In the genomic region with DNA sequence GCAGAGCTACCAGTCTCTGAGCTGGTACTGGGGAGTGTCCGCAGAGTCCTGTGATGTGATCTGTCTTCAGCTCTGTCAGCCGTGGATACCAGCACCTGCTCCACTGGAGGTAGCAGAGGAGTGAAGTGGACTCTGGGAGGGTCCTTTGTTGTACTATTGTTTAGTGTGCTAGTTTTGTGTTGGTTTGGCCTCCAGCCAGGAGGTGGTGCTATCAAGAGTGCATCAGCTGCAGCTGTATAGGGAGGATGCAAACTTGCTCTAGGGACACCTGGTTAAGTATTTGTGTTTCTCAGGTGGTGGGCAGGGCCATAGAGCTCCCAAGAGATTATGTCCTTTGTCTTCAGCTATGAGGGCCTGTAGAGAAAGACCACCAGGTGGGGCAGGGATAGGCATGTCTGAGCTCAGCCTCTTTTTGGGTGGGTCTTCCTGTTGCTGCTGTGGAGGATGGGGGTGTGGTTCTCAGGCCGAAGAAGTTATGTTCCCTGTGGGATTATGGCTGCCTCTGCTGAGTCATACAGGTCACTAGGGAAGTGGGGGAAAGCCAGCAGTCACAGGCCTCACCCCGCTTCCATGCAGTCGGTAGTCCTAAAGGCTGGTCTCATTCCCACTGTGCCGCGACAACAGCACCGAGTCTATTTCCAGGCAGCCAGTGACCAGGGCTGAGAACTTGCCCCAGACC, we compare ENCODE assay signal across 13 cellular contexts.
A peak's percentile ranks its signal among the peaks of the same experiment; 100 is the strongest.
DNase-seq lines count a peak whose midpoint lies in the region; ATAC-seq lines count a peak whose summit lies in the region.
"Had no signal": no experiment of that assay in that cellular context is flagged by ENCODE, and none has a peak within 500 bp of the region (broad histone marks: within the 10 kb centered on the region; RNA-seq: fewer than 3 reads in every experiment).

No MANE protein-coding gene starts in this region.

- CTCF ChIA-PET in naive thymus-derived CD4-positive, alpha-beta T cell (lab: Charles Lee) = interaction anchor here (0.7 kb wide), 1 partner anchor 20 kb away, joined by 3 read pairs; no protein-coding TSS in a partner anchor

- H3K36me3 Mint-ChIP-seq in stimulated activated naive B cell treated with anti-CD40 and anti-IgM and Interleukin-4, amounts not matched to agents 10 μg/mL and 1 μg/mL and 100 μg/mL, for 72 hours = peaks cover 0 to 4% of the 10 kb centered on the region in 2 donors
- peaks cover 0 to 7% (median 4%) of the 10 kb centered on the region in 5 donors for H3K36me3 Mint-ChIP-seq in naive thymus-derived CD4-positive, alpha-beta T cell

- no peak overlapping the region for H3K27ac ChIP-seq in naive thymus-derived CD4-positive, alpha-beta T cell (ENCODE audit: low read depth, low read length)
- H3K27ac ChIP-seq: C4-2B, neutrophil had no signal

- intact Hi-C loops in naive thymus-derived CD4-positive, alpha-beta T cell (cut with micrococcal nuclease) = no loop called here

- POLR2A ChIA-PET in naive thymus-derived CD4-positive, alpha-beta T cell (lab: Charles Lee) = interaction anchor here (1.0 to 1.1 kb wide), 2 partner anchors 42 to 117 kb away, joined by 3 to 5 read pairs; no protein-coding TSS in a partner anchor

- peaks cover 0 to 8% of the 10 kb centered on the region in 2 donors for H3K9me3 Mint-ChIP-seq in stimulated activated naive B cell treated with anti-CD40 and anti-IgM and Interleukin-4, amounts not matched to agents 10 μg/mL and 1 μg/mL and 100 μg/mL, for 72 hours
- peaks cover 0 to 10% (median 3%) of the 10 kb centered on the region in 11 donors for H3K9me3 Mint-ChIP-seq in naive thymus-derived CD4-positive, alpha-beta T cell

- H3K4me3 Mint-ChIP-seq in stimulated activated naive B cell treated with anti-CD40 and anti-IgM and Interleukin-4, amounts not matched to agents 10 μg/mL and 1 μg/mL and 100 μg/mL, for 72 hours = no peak overlapping the region
- H3K4me3 Mint-ChIP-seq in naive thymus-derived CD4-positive, alpha-beta T cell = no peak overlapping the region
- H3K4me3 Mint-ChIP-seq: T-helper 1 cell treated with Interleukin-12 subunit alpha and Interleukin-12 subunit beta and Interleukin-4 antibody, amounts not matched to agents 30 μg/mL and 1 μg/mL, for 36 hours had no signal

- peaks cover 8 to 27% of the 10 kb centered on the region in 2 donors for H3K4me1 Mint-ChIP-seq in stimulated activated naive B cell treated with anti-CD40 and anti-IgM and Interleukin-4, amounts not matched to agents 10 μg/mL and 1 μg/mL and 100 μg/mL, for 72 hours
- H3K4me1 Mint-ChIP-seq in naive thymus-derived CD4-positive, alpha-beta T cell = peaks cover 15 to 59% (median 49%) of the 10 kb centered on the region in 7 donors

- no peak overlapping the region for H3K4me3 ChIP-seq in naive thymus-derived CD4-positive, alpha-beta T cell (ENCODE audit: low read length)

- H3K36me3 ChIP-seq in naive thymus-derived CD4-positive, alpha-beta T cell (ENCODE audit: control insufficient read depth in 2 of 3, insufficient read depth in 3 of 3, low read length in 3 of 3) = no peaks in the 10 kb centered on the region
- H3K36me3 ChIP-seq: neutrophil had no signal

- H3K9me3 ChIP-seq in naive thymus-derived CD4-positive, alpha-beta T cell (ENCODE audit: control insufficient read depth in 2 of 3, low read length in 3 of 3) = no peaks in the 10 kb centered on the region
- H3K9me3 ChIP-seq: neutrophil had no signal

- H3K27me3 ChIP-seq in naive thymus-derived CD4-positive, alpha-beta T cell (ENCODE audit: control insufficient read depth in 2 of 2, insufficient read depth in 2 of 2, low read length in 2 of 2) = no peaks in the 10 kb centered on the region
- H3K27me3 ChIP-seq: neutrophil had no signal

- no peaks in the 10 kb centered on the region for H3K27me3 Mint-ChIP-seq in stimulated activated naive B cell treated with anti-CD40 and anti-IgM and Interleukin-4, amounts not matched to agents 10 μg/mL and 1 μg/mL and 100 μg/mL, for 72 hours
- peaks cover 0 to 4% (median 0%) of the 10 kb centered on the region in 5 donors for H3K27me3 Mint-ChIP-seq in naive thymus-derived CD4-positive, alpha-beta T cell

- no peak for ATAC-seq in stimulated activated naive B cell treated with anti-CD40 and anti-IgM and Interleukin-4, amounts not matched to agents 10 μg/mL and 1 μg/mL and 100 μg/mL, for 72 hours (replicated peaks)
- no peak for ATAC-seq in naive thymus-derived CD4-positive, alpha-beta T cell
- no peak for ATAC-seq in GM21526 (IDR thresholded peaks at IDR 0.05; ENCODE audit: low FRiP score, unreplicated experiment)

- peaks cover 22 to 36% of the 10 kb centered on the region in 2 donors for H3K4me1 ChIP-seq in naive thymus-derived CD4-positive, alpha-beta T cell (ENCODE audit: control insufficient read depth in 2 of 2, insufficient read depth in 2 of 2, low read length in 2 of 2)

- DNase-seq in stimulated activated CD4-positive, alpha-beta T cell treated with anti-CD3 and anti-CD28 coated beads, Interleukin-15, amount 100 ng/mL, for 24 hours = peak; percentile 10
- no peak for DNase-seq in stimulated activated CD4-positive, alpha-beta T cell treated with anti-CD3 and anti-CD28 coated beads, Interleukin-4, amount 100 ng/mL, for 1 hour
- peak; percentile 9 to 22 for DNase-seq in NCI-H187 (lab: John Stamatoyannopoulos, UW)
- peak; percentile 4 for DNase-seq in T1000 (lab: John Stamatoyannopoulos, UW)
- DNase-seq in stimulated activated naive B cell treated with anti-CD40 and anti-IgM and Interleukin-4, amounts not matched to agents 10 μg/mL and 1 μg/mL and 100 μg/mL, for 72 hours = no peak
- no peak for DNase-seq in HuH-7 (ENCODE audit: low spot score)
- DNase-seq in naive thymus-derived CD4-positive, alpha-beta T cell = no peak
- DNase-seq: NCI-H524 treated with DMSO at 0.1 percent for 48 hours; stimulated activated CD4-positive, alpha-beta T cell treated with anti-CD3 and anti-CD28 coated beads, Interleukin-1b, Interleukin-23, amount 100 ng/mL, for 48 hours had no signal

- H3K27ac Mint-ChIP-seq in stimulated activated naive B cell treated with anti-CD40 and anti-IgM and Interleukin-4, amounts not matched to agents 10 μg/mL and 1 μg/mL and 100 μg/mL, for 72 hours = peak overlapping the region; percentile 17
- peak overlapping the region in 3 of 9 donors; percentile 25 to 56 (median 53) for H3K27ac Mint-ChIP-seq in naive thymus-derived CD4-positive, alpha-beta T cell
- H3K27ac Mint-ChIP-seq: T-helper 1 cell treated with Interleukin-12 subunit alpha and Interleukin-12 subunit beta and Interleukin-4 antibody, amounts not matched to agents 30 μg/mL and 1 μg/mL, for 36 hours had no signal

Comparison
In these comparisons a context has a peak if more than half of its experiments do, and no peak if none do; other contexts are left out.
1. DNase-seq: peak in stimulated activated CD4-positive, alpha-beta T cell treated with anti-CD3 and anti-CD28 coated beads, Interleukin-15, amount 100 ng/mL, for 24 hours (single experiment), NCI-H187 (2 of 2) and T1000 (single experiment); none in stimulated activated CD4-positive, alpha-beta T cell treated with anti-CD3 and anti-CD28 coated beads, Interleukin-4, amount 100 ng/mL, for 1 hour (single experiment), stimulated activated naive B cell treated with anti-CD40 and anti-IgM and Interleukin-4, amounts not matched to agents 10 μg/mL and 1 μg/mL and 100 μg/mL, for 72 hours (single experiment), HuH-7 (single experiment) and naive thymus-derived CD4-positive, alpha-beta T cell (0 of 9).